In genomic region chr13:99061411-99061810, GRCh38 we compare ENCODE assay signal across 20 cellular contexts.
DNase-seq lines count a peak whose midpoint lies in the region; ATAC-seq and TF ChIP-seq lines count a peak whose summit lies in the region.
"Had no signal": no experiment of that assay in that cellular context is flagged by ENCODE, and none has a peak within 500 bp of the region (broad histone marks: within the 10 kb centered on the region; RNA-seq: fewer than 3 reads in every experiment).

No MANE protein-coding gene starts in this region.

- WGBS in gastroesophageal sphincter (ENCODE audit: low coverage in 1 of 2), 2 donors: 67 to 70% methylated on average over 3 to 4 of the region's 4 CpGs
- WGBS in sigmoid colon, 2 donors: 81 to 83% methylated on average over 4 of the region's 4 CpGs

- H3K4me1 ChIP-seq in CD4-positive, alpha-beta memory T cell (ENCODE audit: insufficient read depth, low read length): peaks cover 80% of the 10 kb centered on the region
- H3K4me1 ChIP-seq in gastroesophageal sphincter: peaks cover 15 to 99% (median 56%) of the 10 kb centered on the region in 3 donors
- H3K4me1 ChIP-seq in sigmoid colon: peaks cover 0 to 94% (median 84%) of the 10 kb centered on the region in 4 donors

- H3K9me3 ChIP-seq in CD4-positive, alpha-beta memory T cell (ENCODE audit: control insufficient read depth in 1 of 2, low read length in 2 of 2): no peaks in the 10 kb centered on the region
- H3K9me3 ChIP-seq in gastroesophageal sphincter (no peaks in the 10 kb centered on the region), sigmoid colon (no peaks in the 10 kb centered on the region)
- H3K9me3 ChIP-seq: heart right ventricle, prostate gland, tibial nerve had no signal

- peak overlapping the region in 4 of 7 donors; percentile 68 to 84 (median 78) for H3K27ac Mint-ChIP-seq in CD4-positive, alpha-beta memory T cell
- H3K27ac Mint-ChIP-seq: activated T-cell treated with anti-CD3 and anti-CD28 coated beads, Interleukin-2, amount 50 U/mL, for 24 hours had no signal

- POLR2A ChIA-PET in CD4-positive, alpha-beta memory T cell (lab: Charles Lee; ENCODE audit: partially characterized antibody): interaction anchor here (0.6 kb wide), 1 partner anchor 12 kb away, joined by 3 read pairs; no protein-coding TSS in a partner anchor

- peaks cover 5 to 23% of the 10 kb centered on the region in 2 donors for H3K36me3 Mint-ChIP-seq in CD4-positive, alpha-beta memory T cell

- TF ChIP-seq EP300 in gastroesophageal sphincter (IDR thresholded peaks at IDR 0.05) (no peak), sigmoid colon (IDR thresholded peaks at IDR 0.05) (no peak)

- DNase-seq in CD4-positive, alpha-beta memory T cell: no peak
- DNase-seq in NCI-H69 (lab: John Stamatoyannopoulos, UW) (peak; percentile 32), sigmoid colon (no peak), hepatic stellate cell (ENCODE audit: low spot score) (no peak), DMS153 (lab: John Stamatoyannopoulos, UW) (no peak)
- DNase-seq: activated CD4-positive, alpha-beta T cell treated with anti-CD3 and anti-CD28 coated beads, Interleukin-2, amount 10 ng/mL, durations not matched to agents 7 days and 5 days; activated gamma-delta T cell treated with Interleukin-2 at 50 U/mL for 16 hours; activated T-cell treated with anti-CD3 and anti-CD28 coated beads, Interleukin-2, amount 50 U/mL, for 24 hours; amniotic stem cell; brain microvascular endothelial cell; C1 segment of cervical spinal cord; foreskin fibroblast; heart right ventricle; NCI-H1436 treated with DMSO at 0.1 percent for 48 hours; Right ventricle myocardium superior had no signal

- no peaks in the 10 kb centered on the region for H3K27me3 Mint-ChIP-seq in CD4-positive, alpha-beta memory T cell
- H3K27me3 Mint-ChIP-seq: activated CD4-positive, alpha-beta T cell treated with anti-CD3 and anti-CD28 coated beads, Interleukin-2, amount 10 ng/mL, durations not matched to agents 7 days and 5 days; activated T-cell treated with anti-CD3 and anti-CD28 coated beads, Interleukin-2, amount 50 U/mL, for 24 hours had no signal

- no peaks in the 10 kb centered on the region for H3K9me3 Mint-ChIP-seq in CD4-positive, alpha-beta memory T cell
- H3K9me3 Mint-ChIP-seq: activated T-cell treated with anti-CD3 and anti-CD28 coated beads, Interleukin-2, amount 50 U/mL, for 24 hours had no signal

- no peaks in the 10 kb centered on the region for H3K36me3 ChIP-seq in CD4-positive, alpha-beta memory T cell (ENCODE audit: insufficient read depth, low read length)
- no peaks in the 10 kb centered on the region for H3K36me3 ChIP-seq in gastroesophageal sphincter
- H3K36me3 ChIP-seq in sigmoid colon: no peaks in the 10 kb centered on the region
- H3K36me3 ChIP-seq: brain microvascular endothelial cell, heart right ventricle, prostate gland, tibial nerve had no signal

- no peak overlapping the region for H3K4me3 Mint-ChIP-seq in CD4-positive, alpha-beta memory T cell
- H3K4me3 Mint-ChIP-seq: activated CD4-positive, alpha-beta T cell treated with anti-CD3 and anti-CD28 coated beads, Interleukin-2, amount 10 ng/mL, durations not matched to agents 7 days and 5 days; activated T-cell treated with anti-CD3 and anti-CD28 coated beads, Interleukin-2, amount 50 U/mL, for 24 hours had no signal

- TF ChIP-seq POLR2A in gastroesophageal sphincter (IDR thresholded peaks at IDR 0.05): no peak
- no peak for TF ChIP-seq POLR2A in sigmoid colon (IDR thresholded peaks at IDR 0.05)

- ATAC-seq in gastroesophageal sphincter: no peak
- ATAC-seq in HG03354 (IDR thresholded peaks at IDR 0.05; ENCODE audit: poor library complexity, severe bottlenecking, unreplicated experiment): no peak
- ATAC-seq: heart right ventricle had no signal

- CTCF ChIA-PET in CD4-positive, alpha-beta memory T cell (lab: Charles Lee; ENCODE audit: partially characterized antibody): no interaction called here

- H3K4me1 Mint-ChIP-seq in CD4-positive, alpha-beta memory T cell: peaks cover 63 to 97% (median 82%) of the 10 kb centered on the region in 4 donors

- no peak for TF ChIP-seq CTCF in gastroesophageal sphincter (IDR thresholded peaks at IDR 0.05)
- TF ChIP-seq CTCF in sigmoid colon (IDR thresholded peaks at IDR 0.05): no peak

- intact Hi-C loops in CD4-positive, alpha-beta memory T cell (cut with micrococcal nuclease): no loop called here
- intact Hi-C loops in sigmoid colon (cut with DNase I): no loop called here

- H3K27ac ChIP-seq in CD4-positive, alpha-beta memory T cell (ENCODE audit: low read depth, low read length): no peak overlapping the region
- H3K27ac ChIP-seq in gastroesophageal sphincter (peak overlapping the region; percentile 53 to 85 (median 81)), sigmoid colon (peak overlapping the region; percentile 75 to 84 (median 78))
- H3K27ac ChIP-seq: brain microvascular endothelial cell had no signal

- H3K27me3 ChIP-seq in CD4-positive, alpha-beta memory T cell (ENCODE audit: insufficient read depth, low read length): no peaks in the 10 kb centered on the region
- H3K27me3 ChIP-seq in gastroesophageal sphincter (no peaks in the 10 kb centered on the region), sigmoid colon (no peaks in the 10 kb centered on the region)
- H3K27me3 ChIP-seq: brain microvascular endothelial cell, tibial nerve had no signal

- no peak overlapping the region for H3K4me3 ChIP-seq in CD4-positive, alpha-beta memory T cell (ENCODE audit: low read length in 2 of 2)
- H3K4me3 ChIP-seq in gastroesophageal sphincter (no peak overlapping the region), sigmoid colon (no peak overlapping the region)
- H3K4me3 ChIP-seq: heart right ventricle, lung, prostate gland, tibial nerve had no signal
